1 cellular context compared by ENCODE assay signal in the genomic region with DNA sequence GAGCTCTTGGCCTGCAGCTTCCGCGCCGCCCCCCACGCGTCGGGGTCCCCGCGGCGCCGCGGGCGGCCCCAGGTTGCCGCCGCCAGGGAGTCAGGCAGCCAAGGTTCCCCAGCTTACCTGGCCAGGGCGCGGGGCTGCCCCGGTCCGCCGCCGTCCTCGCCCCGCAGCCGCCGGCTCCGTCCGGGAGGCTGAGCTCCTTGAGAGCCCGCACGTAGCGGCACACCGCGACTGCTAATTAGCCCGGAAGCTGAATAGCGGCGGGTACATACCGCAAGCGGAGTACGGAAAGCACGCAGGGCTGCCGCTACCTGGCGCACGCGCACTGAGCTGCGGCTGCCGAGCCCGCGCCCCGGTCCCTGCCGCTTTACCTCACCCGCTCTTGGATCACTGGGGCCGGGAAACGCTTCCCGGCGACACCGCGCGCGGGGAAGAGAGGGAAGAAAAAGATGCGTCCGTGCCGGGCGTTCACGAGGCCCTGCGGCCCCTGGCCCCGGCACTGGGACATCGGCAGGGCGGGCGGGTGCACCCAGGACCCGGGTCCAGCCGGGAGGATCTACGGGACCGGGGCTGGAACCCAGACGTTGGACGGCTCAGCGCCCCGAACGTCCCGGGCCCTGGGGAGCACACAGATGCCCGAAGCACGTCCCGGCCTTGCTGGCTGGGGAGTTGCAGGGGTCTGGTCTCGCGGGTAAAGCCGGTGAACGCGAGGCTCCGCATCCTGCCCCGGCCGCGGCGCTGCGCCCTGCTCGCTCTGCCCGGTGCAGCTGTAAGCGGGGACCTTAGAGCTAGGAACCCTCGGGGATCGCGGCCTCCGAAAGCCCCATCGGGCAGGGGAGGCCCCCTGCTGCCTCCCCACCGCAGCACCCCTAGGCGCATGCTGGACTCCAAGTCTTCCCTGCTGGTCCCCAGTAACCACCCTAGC.
TF ChIP-seq lines count a peak whose summit lies in the region.

A gene with protein sequence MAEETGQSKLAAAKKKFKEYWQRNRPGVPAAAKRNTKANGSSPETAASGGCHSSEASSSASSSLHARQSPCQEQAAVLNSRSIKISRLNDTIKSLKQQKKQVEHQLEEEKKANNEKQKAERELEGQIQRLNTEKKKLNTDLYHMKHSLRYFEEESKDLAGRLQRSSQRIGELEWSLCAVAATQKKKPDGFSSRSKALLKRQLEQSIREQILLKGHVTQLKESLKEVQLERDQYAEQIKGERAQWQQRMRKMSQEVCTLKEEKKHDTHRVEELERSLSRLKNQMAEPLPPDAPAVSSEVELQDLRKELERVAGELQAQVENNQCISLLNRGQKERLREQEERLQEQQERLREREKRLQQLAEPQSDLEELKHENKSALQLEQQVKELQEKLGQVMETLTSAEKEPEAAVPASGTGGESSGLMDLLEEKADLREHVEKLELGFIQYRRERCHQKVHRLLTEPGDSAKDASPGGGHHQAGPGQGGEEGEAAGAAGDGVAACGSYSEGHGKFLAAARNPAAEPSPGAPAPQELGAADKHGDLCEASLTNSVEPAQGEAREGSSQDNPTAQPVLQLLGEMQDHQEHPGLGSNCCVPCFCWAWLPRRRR (minus strand): TSS at position 253 of the 922 bp plus-strand sequence. CDS start 47,739 bp downstream, outside the sequence.

TF ChIP-seq in K562, 482 proteins besides CTCF, POLR2A, EP300 and RAD21 (continued from another document and continues in another):
- TF ChIP-seq, protein P1, sequence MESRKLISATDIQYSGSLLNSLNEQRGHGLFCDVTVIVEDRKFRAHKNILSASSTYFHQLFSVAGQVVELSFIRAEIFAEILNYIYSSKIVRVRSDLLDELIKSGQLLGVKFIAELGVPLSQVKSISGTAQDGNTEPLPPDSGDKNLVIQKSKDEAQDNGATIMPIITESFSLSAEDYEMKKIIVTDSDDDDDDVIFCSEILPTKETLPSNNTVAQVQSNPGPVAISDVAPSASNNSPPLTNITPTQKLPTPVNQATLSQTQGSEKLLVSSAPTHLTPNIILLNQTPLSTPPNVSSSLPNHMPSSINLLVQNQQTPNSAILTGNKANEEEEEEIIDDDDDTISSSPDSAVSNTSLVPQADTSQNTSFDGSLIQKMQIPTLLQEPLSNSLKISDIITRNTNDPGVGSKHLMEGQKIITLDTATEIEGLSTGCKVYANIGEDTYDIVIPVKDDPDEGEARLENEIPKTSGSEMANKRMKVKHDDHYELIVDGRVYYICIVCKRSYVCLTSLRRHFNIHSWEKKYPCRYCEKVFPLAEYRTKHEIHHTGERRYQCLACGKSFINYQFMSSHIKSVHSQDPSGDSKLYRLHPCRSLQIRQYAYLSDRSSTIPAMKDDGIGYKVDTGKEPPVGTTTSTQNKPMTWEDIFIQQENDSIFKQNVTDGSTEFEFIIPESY (CRISPR knock-in tag; IDR thresholded peaks at IDR 0.05), result no peak
- TF ChIP-seq PTTG1 (tag; IDR thresholded peaks at IDR 0.05; ENCODE audit: low read depth) (no peak), MAZ (CRISPR knock-in tag; conservative IDR thresholded peaks at IDR 0.05 in 1 of 2, IDR thresholded peaks at IDR 0.05 in 1 of 2) (0 out of 4 replicates have a peak, but pooled peaks of 1 of the 2 experiments have one; percentile 13), IFI16 (CRISPR knock-in tag; IDR thresholded peaks at IDR 0.05) (no peak), POU5F1 (IDR thresholded peaks at IDR 0.05; ENCODE audit: borderline replicate concordance, low read depth, low read length, partially characterized antibody) (peak; percentile 29), NBN (IDR thresholded peaks at IDR 0.05; ENCODE audit: low read depth) (no peak), CTBP1 (IDR thresholded peaks at IDR 0.05; ENCODE audit: borderline replicate concordance) (peak; percentile 77; the same call in 1 of the 2 replicates), ZNF174 (CRISPR knock-in tag; IDR thresholded peaks at IDR 0.05) (no peak), POLR2G (IDR thresholded peaks at IDR 0.05; ENCODE audit: low read depth, low read length) (peak; percentile 88), TGIF2 (CRISPR knock-in tag; IDR thresholded peaks at IDR 0.05) (no peak), CCNT2 (IDR thresholded peaks at IDR 0.05; ENCODE audit: borderline replicate concordance, extremely low read depth, insufficient read length, low read depth, low read length) (no peak), ZNF431 (CRISPR knock-in tag; IDR thresholded peaks at IDR 0.05) (no peak), ZFP36 (IDR thresholded peaks at IDR 0.05; ENCODE audit: low read depth, low read length, partially characterized antibody) (no peak), WHSC1 (IDR thresholded peaks at IDR 0.05; ENCODE audit: low read length) (no peak), ETV6 (IDR thresholded peaks at IDR 0.05; ENCODE audit: borderline replicate concordance in 1 of 2, low read depth in 2 of 2, low read length in 1 of 2) (no peak), ETV6 (CRISPR knock-in tag; IDR thresholded peaks at IDR 0.05; ENCODE audit: borderline replicate concordance) (0 out of 2 replicates have a peak, but pooled peaks have one; percentile 63)
- TF ChIP-seq, protein P2, sequence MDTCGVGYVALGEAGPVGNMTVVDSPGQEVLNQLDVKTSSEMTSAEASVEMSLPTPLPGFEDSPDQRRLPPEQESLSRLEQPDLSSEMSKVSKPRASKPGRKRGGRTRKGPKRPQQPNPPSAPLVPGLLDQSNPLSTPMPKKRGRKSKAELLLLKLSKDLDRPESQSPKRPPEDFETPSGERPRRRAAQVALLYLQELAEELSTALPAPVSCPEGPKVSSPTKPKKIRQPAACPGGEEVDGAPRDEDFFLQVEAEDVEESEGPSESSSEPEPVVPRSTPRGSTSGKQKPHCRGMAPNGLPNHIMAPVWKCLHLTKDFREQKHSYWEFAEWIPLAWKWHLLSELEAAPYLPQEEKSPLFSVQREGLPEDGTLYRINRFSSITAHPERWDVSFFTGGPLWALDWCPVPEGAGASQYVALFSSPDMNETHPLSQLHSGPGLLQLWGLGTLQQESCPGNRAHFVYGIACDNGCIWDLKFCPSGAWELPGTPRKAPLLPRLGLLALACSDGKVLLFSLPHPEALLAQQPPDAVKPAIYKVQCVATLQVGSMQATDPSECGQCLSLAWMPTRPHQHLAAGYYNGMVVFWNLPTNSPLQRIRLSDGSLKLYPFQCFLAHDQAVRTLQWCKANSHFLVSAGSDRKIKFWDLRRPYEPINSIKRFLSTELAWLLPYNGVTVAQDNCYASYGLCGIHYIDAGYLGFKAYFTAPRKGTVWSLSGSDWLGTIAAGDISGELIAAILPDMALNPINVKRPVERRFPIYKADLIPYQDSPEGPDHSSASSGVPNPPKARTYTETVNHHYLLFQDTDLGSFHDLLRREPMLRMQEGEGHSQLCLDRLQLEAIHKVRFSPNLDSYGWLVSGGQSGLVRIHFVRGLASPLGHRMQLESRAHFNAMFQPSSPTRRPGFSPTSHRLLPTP (IDR thresholded peaks at IDR 0.05; ENCODE audit: borderline replicate concordance, extremely low read depth, insufficient read length), result no peak
- TF ChIP-seq, protein P3, sequence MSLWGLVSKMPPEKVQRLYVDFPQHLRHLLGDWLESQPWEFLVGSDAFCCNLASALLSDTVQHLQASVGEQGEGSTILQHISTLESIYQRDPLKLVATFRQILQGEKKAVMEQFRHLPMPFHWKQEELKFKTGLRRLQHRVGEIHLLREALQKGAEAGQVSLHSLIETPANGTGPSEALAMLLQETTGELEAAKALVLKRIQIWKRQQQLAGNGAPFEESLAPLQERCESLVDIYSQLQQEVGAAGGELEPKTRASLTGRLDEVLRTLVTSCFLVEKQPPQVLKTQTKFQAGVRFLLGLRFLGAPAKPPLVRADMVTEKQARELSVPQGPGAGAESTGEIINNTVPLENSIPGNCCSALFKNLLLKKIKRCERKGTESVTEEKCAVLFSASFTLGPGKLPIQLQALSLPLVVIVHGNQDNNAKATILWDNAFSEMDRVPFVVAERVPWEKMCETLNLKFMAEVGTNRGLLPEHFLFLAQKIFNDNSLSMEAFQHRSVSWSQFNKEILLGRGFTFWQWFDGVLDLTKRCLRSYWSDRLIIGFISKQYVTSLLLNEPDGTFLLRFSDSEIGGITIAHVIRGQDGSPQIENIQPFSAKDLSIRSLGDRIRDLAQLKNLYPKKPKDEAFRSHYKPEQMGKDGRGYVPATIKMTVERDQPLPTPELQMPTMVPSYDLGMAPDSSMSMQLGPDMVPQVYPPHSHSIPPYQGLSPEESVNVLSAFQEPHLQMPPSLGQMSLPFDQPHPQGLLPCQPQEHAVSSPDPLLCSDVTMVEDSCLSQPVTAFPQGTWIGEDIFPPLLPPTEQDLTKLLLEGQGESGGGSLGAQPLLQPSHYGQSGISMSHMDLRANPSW (CRISPR knock-in tag; IDR thresholded peaks at IDR 0.05), result 0 out of 2 replicates have a peak, but pooled peaks have one; percentile 80
- TF ChIP-seq, protein P4, sequence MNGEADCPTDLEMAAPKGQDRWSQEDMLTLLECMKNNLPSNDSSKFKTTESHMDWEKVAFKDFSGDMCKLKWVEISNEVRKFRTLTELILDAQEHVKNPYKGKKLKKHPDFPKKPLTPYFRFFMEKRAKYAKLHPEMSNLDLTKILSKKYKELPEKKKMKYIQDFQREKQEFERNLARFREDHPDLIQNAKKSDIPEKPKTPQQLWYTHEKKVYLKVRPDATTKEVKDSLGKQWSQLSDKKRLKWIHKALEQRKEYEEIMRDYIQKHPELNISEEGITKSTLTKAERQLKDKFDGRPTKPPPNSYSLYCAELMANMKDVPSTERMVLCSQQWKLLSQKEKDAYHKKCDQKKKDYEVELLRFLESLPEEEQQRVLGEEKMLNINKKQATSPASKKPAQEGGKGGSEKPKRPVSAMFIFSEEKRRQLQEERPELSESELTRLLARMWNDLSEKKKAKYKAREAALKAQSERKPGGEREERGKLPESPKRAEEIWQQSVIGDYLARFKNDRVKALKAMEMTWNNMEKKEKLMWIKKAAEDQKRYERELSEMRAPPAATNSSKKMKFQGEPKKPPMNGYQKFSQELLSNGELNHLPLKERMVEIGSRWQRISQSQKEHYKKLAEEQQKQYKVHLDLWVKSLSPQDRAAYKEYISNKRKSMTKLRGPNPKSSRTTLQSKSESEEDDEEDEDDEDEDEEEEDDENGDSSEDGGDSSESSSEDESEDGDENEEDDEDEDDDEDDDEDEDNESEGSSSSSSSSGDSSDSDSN (IDR thresholded peaks at IDR 0.05; ENCODE audit: borderline replicate concordance in 1 of 2, low read depth in 2 of 2, low read length in 2 of 2), result peak; percentile 11 to 30; a peak in 2 of 4 replicates
- TF ChIP-seq, protein P5, sequence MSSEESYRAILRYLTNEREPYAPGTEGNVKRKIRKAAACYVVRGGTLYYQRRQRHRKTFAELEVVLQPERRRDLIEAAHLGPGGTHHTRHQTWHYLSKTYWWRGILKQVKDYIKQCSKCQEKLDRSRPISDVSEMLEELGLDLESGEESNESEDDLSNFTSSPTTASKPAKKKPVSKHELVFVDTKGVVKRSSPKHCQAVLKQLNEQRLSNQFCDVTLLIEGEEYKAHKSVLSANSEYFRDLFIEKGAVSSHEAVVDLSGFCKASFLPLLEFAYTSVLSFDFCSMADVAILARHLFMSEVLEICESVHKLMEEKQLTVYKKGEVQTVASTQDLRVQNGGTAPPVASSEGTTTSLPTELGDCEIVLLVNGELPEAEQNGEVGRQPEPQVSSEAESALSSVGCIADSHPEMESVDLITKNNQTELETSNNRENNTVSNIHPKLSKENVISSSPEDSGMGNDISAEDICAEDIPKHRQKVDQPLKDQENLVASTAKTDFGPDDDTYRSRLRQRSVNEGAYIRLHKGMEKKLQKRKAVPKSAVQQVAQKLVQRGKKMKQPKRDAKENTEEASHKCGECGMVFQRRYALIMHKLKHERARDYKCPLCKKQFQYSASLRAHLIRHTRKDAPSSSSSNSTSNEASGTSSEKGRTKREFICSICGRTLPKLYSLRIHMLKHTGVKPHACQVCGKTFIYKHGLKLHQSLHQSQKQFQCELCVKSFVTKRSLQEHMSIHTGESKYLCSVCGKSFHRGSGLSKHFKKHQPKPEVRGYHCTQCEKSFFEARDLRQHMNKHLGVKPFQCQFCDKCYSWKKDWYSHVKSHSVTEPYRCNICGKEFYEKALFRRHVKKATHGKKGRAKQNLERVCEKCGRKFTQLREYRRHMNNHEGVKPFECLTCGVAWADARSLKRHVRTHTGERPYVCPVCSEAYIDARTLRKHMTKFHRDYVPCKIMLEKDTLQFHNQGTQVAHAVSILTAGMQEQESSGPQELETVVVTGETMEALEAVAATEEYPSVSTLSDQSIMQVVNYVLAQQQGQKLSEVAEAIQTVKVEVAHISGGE (CRISPR knock-in tag; IDR thresholded peaks at IDR 0.05), result peak in 1 of 3 experiments; percentile 50; a peak in 4 of 6 replicates
- TF ChIP-seq, protein P6, sequence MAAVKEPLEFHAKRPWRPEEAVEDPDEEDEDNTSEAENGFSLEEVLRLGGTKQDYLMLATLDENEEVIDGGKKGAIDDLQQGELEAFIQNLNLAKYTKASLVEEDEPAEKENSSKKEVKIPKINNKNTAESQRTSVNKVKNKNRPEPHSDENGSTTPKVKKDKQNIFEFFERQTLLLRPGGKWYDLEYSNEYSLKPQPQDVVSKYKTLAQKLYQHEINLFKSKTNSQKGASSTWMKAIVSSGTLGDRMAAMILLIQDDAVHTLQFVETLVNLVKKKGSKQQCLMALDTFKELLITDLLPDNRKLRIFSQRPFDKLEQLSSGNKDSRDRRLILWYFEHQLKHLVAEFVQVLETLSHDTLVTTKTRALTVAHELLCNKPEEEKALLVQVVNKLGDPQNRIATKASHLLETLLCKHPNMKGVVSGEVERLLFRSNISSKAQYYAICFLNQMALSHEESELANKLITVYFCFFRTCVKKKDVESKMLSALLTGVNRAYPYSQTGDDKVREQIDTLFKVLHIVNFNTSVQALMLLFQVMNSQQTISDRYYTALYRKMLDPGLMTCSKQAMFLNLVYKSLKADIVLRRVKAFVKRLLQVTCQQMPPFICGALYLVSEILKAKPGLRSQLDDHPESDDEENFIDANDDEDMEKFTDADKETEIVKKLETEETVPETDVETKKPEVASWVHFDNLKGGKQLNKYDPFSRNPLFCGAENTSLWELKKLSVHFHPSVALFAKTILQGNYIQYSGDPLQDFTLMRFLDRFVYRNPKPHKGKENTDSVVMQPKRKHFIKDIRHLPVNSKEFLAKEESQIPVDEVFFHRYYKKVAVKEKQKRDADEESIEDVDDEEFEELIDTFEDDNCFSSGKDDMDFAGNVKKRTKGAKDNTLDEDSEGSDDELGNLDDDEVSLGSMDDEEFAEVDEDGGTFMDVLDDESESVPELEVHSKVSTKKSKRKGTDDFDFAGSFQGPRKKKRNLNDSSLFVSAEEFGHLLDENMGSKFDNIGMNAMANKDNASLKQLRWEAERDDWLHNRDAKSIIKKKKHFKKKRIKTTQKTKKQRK (IDR thresholded peaks at IDR 0.05; ENCODE audit: borderline replicate concordance, low read depth, low read length), result no peak
- TF ChIP-seq, protein P7, sequence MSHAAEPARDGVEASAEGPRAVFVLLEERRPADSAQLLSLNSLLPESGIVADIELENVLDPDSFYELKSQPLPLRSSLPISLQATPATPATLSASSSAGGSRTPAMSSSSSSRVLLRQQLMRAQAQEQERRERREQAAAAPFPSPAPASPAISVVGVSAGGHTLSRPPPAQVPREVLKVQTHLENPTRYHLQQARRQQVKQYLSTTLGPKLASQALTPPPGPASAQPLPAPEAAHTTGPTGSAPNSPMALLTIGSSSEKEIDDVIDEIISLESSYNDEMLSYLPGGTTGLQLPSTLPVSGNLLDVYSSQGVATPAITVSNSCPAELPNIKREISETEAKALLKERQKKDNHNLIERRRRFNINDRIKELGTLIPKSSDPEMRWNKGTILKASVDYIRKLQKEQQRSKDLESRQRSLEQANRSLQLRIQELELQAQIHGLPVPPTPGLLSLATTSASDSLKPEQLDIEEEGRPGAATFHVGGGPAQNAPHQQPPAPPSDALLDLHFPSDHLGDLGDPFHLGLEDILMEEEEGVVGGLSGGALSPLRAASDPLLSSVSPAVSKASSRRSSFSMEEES (CRISPR knock-in tag; IDR thresholded peaks at IDR 0.05), result no peak
